In genomic region chr2:101847661-101848339, GRCh38 we compare ENCODE assay signal across 20 cellular contexts.
"Had no signal": no experiment of that assay in that cellular context is flagged by ENCODE, and none has a peak within 500 bp of the region (broad histone marks: within the 10 kb centered on the region; RNA-seq: fewer than 3 reads in every experiment).

No MANE protein-coding gene starts in this region.

- FAIRE-seq: small intestine had no signal

- ATAC-seq: activated naive CD4-positive, alpha-beta T cell treated with anti-CD3 and anti-CD28 coated beads, Interleukin-2, amount 50 U/mL, for 72 hours had no signal

- H3K27me3 Mint-ChIP-seq: activated CD4-positive, alpha-beta memory T cell treated with anti-CD3 and anti-CD28 coated beads, Interleukin-2, amount 10 ng/mL, durations not matched to agents 7 days and 5 days; stimulated activated naive B cell treated with anti-CD40 and anti-IgM and Interleukin-4, amounts not matched to agents 10 μg/mL and 1 μg/mL and 100 μg/mL, for 72 hours had no signal

- H3K27me3 ChIP-seq: adrenal gland, gastrocnemius medialis, transverse colon, uterus had no signal

- H3K4me3 Mint-ChIP-seq: activated CD4-positive, alpha-beta memory T cell treated with anti-CD3 and anti-CD28 coated beads, Interleukin-2, amount 10 ng/mL, durations not matched to agents 7 days and 5 days; activated T-helper 1 cell treated with anti-CD3 and anti-CD28 coated beads, Interleukin-12 subunit alpha, Interleukin-12 subunit beta, Interleukin-2, Interleukin-4 antibody, amounts not matched to agents 30 ng/mL and 10 ng/mL and 1 ng/mL, durations not matched to agents 14 hours and 24 hours and 36 hours; nephron progenitor cell; stimulated activated naive B cell treated with anti-CD40 and anti-IgM and Interleukin-4, amounts not matched to agents 10 μg/mL and 1 μg/mL and 100 μg/mL, for 72 hours; T-helper 1 cell treated with Interleukin-12 subunit alpha and Interleukin-12 subunit beta and Interleukin-4 antibody, amounts not matched to agents 30 μg/mL and 1 μg/mL, for 36 hours had no signal

- H3K9me3 Mint-ChIP-seq: activated CD4-positive, alpha-beta memory T cell treated with anti-CD3 and anti-CD28 coated beads, Interleukin-2, amount 10 ng/mL, durations not matched to agents 7 days and 5 days; activated naive CD4-positive, alpha-beta T cell treated with anti-CD3 and anti-CD28 coated beads, Interleukin-2, amount 50 U/mL, for 72 hours; activated T-helper 1 cell treated with anti-CD3 and anti-CD28 coated beads, Interleukin-12 subunit alpha, Interleukin-12 subunit beta, Interleukin-2, Interleukin-4 antibody, amounts not matched to agents 30 ng/mL and 10 ng/mL and 1 ng/mL, durations not matched to agents 14 hours and 24 hours and 36 hours; nephron progenitor cell; stimulated activated naive B cell treated with anti-CD40 and anti-IgM and Interleukin-4, amounts not matched to agents 10 μg/mL and 1 μg/mL and 100 μg/mL, for 72 hours; T-helper 1 cell treated with Interleukin-12 subunit alpha and Interleukin-12 subunit beta and Interleukin-4 antibody, amounts not matched to agents 30 μg/mL and 1 μg/mL, for 36 hours had no signal

- H3K4me3 ChIP-seq: adrenal gland, coronary artery, gastrocnemius medialis, transverse colon, uterus had no signal

- H3K27ac Mint-ChIP-seq: activated CD4-positive, alpha-beta memory T cell treated with anti-CD3 and anti-CD28 coated beads, Interleukin-2, amount 10 ng/mL, durations not matched to agents 7 days and 5 days; activated naive CD4-positive, alpha-beta T cell treated with anti-CD3 and anti-CD28 coated beads, Interleukin-2, amount 50 U/mL, for 72 hours; activated T-helper 1 cell treated with anti-CD3 and anti-CD28 coated beads, Interleukin-12 subunit alpha, Interleukin-12 subunit beta, Interleukin-2, Interleukin-4 antibody, amounts not matched to agents 30 ng/mL and 10 ng/mL and 1 ng/mL, durations not matched to agents 14 hours and 24 hours and 36 hours; T-helper 1 cell treated with Interleukin-12 subunit alpha and Interleukin-12 subunit beta and Interleukin-4 antibody, amounts not matched to agents 30 μg/mL and 1 μg/mL, for 36 hours had no signal

- H3K36me3 ChIP-seq: uterus had no signal

- DNase-seq: activated CD4-positive, alpha-beta memory T cell treated with anti-CD3 and anti-CD28 coated beads, Interleukin-2, amount 10 ng/mL, durations not matched to agents 7 days and 5 days; activated CD4-positive, alpha-beta T cell treated with anti-CD3 and anti-CD28 coated beads for 48 hours; cerebellar nuclear complex; erythroblast; gastrocnemius medialis; hypothalamus; islet precursor cell; left cardiac atrium; mesenchymal stem cell; nephron progenitor cell; small intestine; stimulated activated CD8-positive, alpha-beta memory T cell treated with anti-CD3 and anti-CD28 coated beads, Interleukin-4, amount 100 ng/mL, for 48 hours; stimulated activated naive B cell treated with anti-CD40 and anti-IgM and Interleukin-4, amounts not matched to agents 10 μg/mL and 1 μg/mL and 100 μg/mL, for 72 hours; transverse colon; uterus had no signal
